Comparison of ENCODE assay signal across 17 cellular contexts in the genomic region with DNA sequence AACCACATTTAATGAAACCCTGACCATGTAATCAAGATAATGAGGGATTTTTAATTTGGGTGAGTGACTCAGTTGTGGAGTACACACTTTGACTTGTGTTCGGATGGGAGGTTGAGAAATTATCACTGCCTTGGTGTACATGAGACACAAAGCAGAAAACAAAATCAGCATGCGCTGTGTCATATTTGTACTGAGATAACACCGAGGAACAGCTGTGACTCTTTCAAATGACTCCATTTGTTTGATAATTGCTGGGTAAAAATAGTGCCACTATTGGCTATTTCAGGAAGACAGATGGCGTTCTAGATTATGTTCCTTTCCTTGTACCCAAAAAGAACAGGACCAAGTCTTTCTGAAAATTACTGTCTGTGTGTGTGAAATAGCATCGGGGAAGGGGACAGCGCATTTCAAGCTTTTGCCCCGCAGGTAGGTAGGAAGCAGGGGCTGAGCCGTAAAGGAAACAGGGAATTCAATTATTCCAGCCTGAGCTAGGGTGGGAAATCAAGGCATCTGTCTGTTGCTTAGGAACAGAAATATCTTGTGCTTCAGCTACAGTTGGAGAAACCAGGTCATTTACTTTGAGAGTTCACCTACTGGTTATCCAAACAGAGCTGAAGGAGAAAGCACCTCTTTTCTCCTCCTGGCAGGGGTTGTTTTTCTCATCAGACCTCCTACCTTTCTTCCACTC.
A peak's percentile ranks its signal among the peaks of the same experiment; 100 is the strongest.
DNase-seq lines count a peak whose midpoint lies in the region; ATAC-seq and TF ChIP-seq lines count a peak whose summit lies in the region.
"Had no signal": no experiment of that assay in that cellular context is flagged by ENCODE, and none has a peak within 500 bp of the region (broad histone marks: within the 10 kb centered on the region; RNA-seq: fewer than 3 reads in every experiment).

No MANE protein-coding gene starts in this region.

- peak overlapping the region in 4 of 5 experiments; percentile 49 to 97 (median 94) for H3K27ac Mint-ChIP-seq in brain
- H3K27ac Mint-ChIP-seq in progenitor cell of endocrine pancreas: peak overlapping the region; percentile 76
- H3K27ac Mint-ChIP-seq: activated naive CD8-positive, alpha-beta T cell treated with anti-CD3 and anti-CD28 coated beads, Interleukin-2, amount 10 ng/mL, durations not matched to agents 7 days and 5 days; naive B cell had no signal

- H3K9me3 ChIP-seq in right lobe of liver: no peaks in the 10 kb centered on the region
- H3K9me3 ChIP-seq: vagina had no signal

- intact Hi-C loops in right lobe of liver (cut with DNase I): no loop called here

- peak overlapping the region in 4 of 5 experiments; percentile 44 to 68 (median 53) for H3K4me3 Mint-ChIP-seq in brain
- peak overlapping the region; percentile 50 for H3K4me3 Mint-ChIP-seq in progenitor cell of endocrine pancreas (ENCODE audit: low read depth)
- H3K4me3 Mint-ChIP-seq: activated naive CD8-positive, alpha-beta T cell treated with anti-CD3 and anti-CD28 coated beads, Interleukin-2, amount 10 ng/mL, durations not matched to agents 7 days and 5 days; naive B cell had no signal

- H3K36me3 ChIP-seq in right lobe of liver: no peaks in the 10 kb centered on the region
- H3K36me3 ChIP-seq: vagina had no signal

- TF ChIP-seq CTCF in brain (conservative IDR thresholded peaks at IDR 0.05): no peak
- no peak for TF ChIP-seq CTCF in progenitor cell of endocrine pancreas (IDR thresholded peaks at IDR 0.05; ENCODE audit: unreplicated experiment)
- TF ChIP-seq CTCF in right lobe of liver (IDR thresholded peaks at IDR 0.05): no peak

- TF ChIP-seq POLR2A in GM18505 (IDR thresholded peaks at IDR 0.05; ENCODE audit: borderline replicate concordance, extremely low read depth, insufficient read depth, insufficient read length): no peak
- TF ChIP-seq POLR2A in right lobe of liver (IDR thresholded peaks at IDR 0.05): no peak

- peaks cover 0 to 4% (median 3%) of the 10 kb centered on the region in 5 experiments for H3K9me3 Mint-ChIP-seq in brain
- H3K9me3 Mint-ChIP-seq in progenitor cell of endocrine pancreas (ENCODE audit: low read depth): peaks cover 3% of the 10 kb centered on the region
- H3K9me3 Mint-ChIP-seq: activated naive CD8-positive, alpha-beta T cell treated with anti-CD3 and anti-CD28 coated beads, Interleukin-2, amount 10 ng/mL, durations not matched to agents 7 days and 5 days had no signal

- H3K4me1 ChIP-seq in right lobe of liver: no peaks in the 10 kb centered on the region
- H3K4me1 ChIP-seq: vagina had no signal

- H3K4me1 Mint-ChIP-seq in brain (peaks cover 48% of the 10 kb centered on the region), progenitor cell of endocrine pancreas (ENCODE audit: low read depth) (peaks cover 30% of the 10 kb centered on the region)
- H3K4me1 Mint-ChIP-seq: activated naive CD8-positive, alpha-beta T cell treated with anti-CD3 and anti-CD28 coated beads, Interleukin-2, amount 10 ng/mL, durations not matched to agents 7 days and 5 days had no signal

- H3K36me3 Mint-ChIP-seq in brain (no peaks in the 10 kb centered on the region), progenitor cell of endocrine pancreas (ENCODE audit: insufficient read depth) (no peaks in the 10 kb centered on the region)
- H3K36me3 Mint-ChIP-seq: activated naive CD8-positive, alpha-beta T cell treated with anti-CD3 and anti-CD28 coated beads, Interleukin-2, amount 10 ng/mL, durations not matched to agents 7 days and 5 days had no signal

- ATAC-seq in GM18868 (IDR thresholded peaks at IDR 0.05; ENCODE audit: unreplicated experiment): peak; percentile 59
- no peak for ATAC-seq in GM18505 (IDR thresholded peaks at IDR 0.05; ENCODE audit: unreplicated experiment)
- ATAC-seq in HG03565 (IDR thresholded peaks at IDR 0.05; ENCODE audit: unreplicated experiment): no peak
- ATAC-seq in right lobe of liver: no peak
- ATAC-seq: Panc1 had no signal

- H3K27ac ChIP-seq in right lobe of liver: no peak overlapping the region
- H3K27ac ChIP-seq: vagina had no signal

- WGBS in right lobe of liver (ENCODE audit: insufficient coverage, low coverage, low lambda C conversion rate, missing lambda C conversion rate): 34% methylated on average over 8 of the region's 8 CpGs

- H3K4me3 ChIP-seq in right lobe of liver: no peak overlapping the region
- H3K4me3 ChIP-seq: vagina had no signal

- no peaks in the 10 kb centered on the region for H3K27me3 ChIP-seq in right lobe of liver
- H3K27me3 ChIP-seq: vagina had no signal

- H3K27me3 Mint-ChIP-seq in brain (peaks cover 3% of the 10 kb centered on the region), progenitor cell of endocrine pancreas (no peaks in the 10 kb centered on the region)

- peak; percentile 79 for DNase-seq in NCI-H1417 treated with DMSO at 0.1 percent for 48 hours (lab: John Stamatoyannopoulos, UW)
- DNase-seq in progenitor cell of endocrine pancreas (ENCODE audit: low spot score, unreplicated experiment): no peak
- no peak for DNase-seq in right lobe of liver
- DNase-seq: activated CD4-positive, CD25-positive, alpha-beta regulatory T cell; activated naive CD8-positive, alpha-beta T cell treated with anti-CD3 and anti-CD28 coated beads, Interleukin-2, amount 10 ng/mL, durations not matched to agents 7 days and 5 days; erythroblast; kidney glomerular epithelial cell; naive B cell; NCI-H226; stimulated activated naive CD4-positive, alpha-beta T cell treated with Interleukin-2 at 50 U/mL for 16 hours; T-helper 1 cell had no signal
